In the genomic region with DNA sequence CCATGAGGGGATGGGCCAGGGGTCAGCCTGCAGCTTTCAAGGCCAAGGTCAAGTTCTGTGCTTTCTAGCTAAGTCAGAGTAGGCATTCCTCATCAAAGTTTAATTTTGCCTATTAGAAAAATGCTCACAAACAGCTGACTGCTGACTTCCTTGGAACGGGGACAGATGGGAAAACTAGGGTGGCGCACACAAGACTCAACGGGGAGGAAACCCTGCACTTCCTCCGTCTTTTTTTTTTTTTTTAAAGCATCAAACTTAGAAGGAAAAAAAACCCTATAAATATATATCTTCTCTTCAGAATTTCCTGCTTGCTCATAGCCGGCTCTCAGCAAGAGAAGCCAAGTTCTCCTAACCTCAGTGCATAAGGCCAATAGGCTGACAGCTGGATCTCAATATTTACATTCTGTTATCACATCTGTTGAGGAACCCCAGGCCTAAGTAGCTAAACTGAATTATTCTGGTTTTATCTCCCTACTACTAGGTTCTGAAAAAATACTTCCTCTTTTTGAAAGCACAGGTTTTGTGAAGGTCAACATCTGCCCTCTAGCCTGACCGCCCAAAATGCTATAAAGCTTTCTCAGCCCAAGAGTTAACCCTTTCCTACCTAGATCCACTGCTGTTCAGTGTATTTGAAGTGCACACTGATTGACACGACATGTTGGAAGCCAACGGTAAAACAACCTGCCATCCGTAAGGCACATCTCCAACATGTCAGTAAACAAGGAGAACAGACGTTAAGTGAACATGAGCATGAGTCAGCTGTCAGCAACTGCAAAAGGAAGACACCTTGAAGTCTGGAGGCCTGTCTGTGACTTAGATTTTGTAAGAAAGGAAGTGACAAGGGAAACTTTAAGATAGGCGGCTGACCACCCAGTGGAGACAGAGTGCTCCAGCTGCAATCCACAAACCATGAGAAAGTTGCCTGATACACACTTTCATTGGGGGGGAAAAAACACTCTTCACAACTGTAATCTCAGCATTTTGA, we compare ENCODE assay signal across 9 cellular contexts.
DNase-seq lines count a peak whose midpoint lies in the region; ATAC-seq and TF ChIP-seq lines count a peak whose summit lies in the region.
"Had no signal": no experiment of that assay in that cellular context is flagged by ENCODE, and none has a peak within 500 bp of the region (broad histone marks: within the 10 kb centered on the region; RNA-seq: fewer than 3 reads in every experiment).

No MANE protein-coding gene starts in this region.

- peaks cover 22 to 39% of the 10 kb centered on the region in 2 donors for H3K27me3 Mint-ChIP-seq in CD8-positive, alpha-beta memory T cell
- peaks cover 62% of the 10 kb centered on the region for H3K27me3 Mint-ChIP-seq in central memory CD8-positive, alpha-beta T cell

- POLR2A ChIA-PET in CD8-positive, alpha-beta memory T cell (lab: Charles Lee): no interaction called here

- H3K4me3 Mint-ChIP-seq in CD8-positive, alpha-beta memory T cell: no peak overlapping the region
- no peak overlapping the region for H3K4me3 Mint-ChIP-seq in central memory CD8-positive, alpha-beta T cell

- no peaks in the 10 kb centered on the region for H3K4me1 ChIP-seq in CD8-positive, alpha-beta memory T cell (ENCODE audit: insufficient read depth, low read length)

- no peaks in the 10 kb centered on the region for H3K36me3 ChIP-seq in CD8-positive, alpha-beta memory T cell (ENCODE audit: insufficient read depth, low read length)

- no peak for DNase-seq in CD8-positive, alpha-beta memory T cell
- DNase-seq in HL-60 (ENCODE audit: low read depth in 1 of 2, low spot score in 1 of 2): peak; percentile 53 to 71
- DNase-seq in central memory CD8-positive, alpha-beta T cell (ENCODE audit: low spot score in 2 of 2): no peak
- DNase-seq in GM13976 (ENCODE audit: low spot score): no peak
- DNase-seq in NCI-H774 (lab: John Stamatoyannopoulos, UW): no peak
- DNase-seq: trophoblast cell had no signal

- in situ Hi-C loops in GM13976 (cut with MboI; ENCODE audit: low sequenced_read_pairs, unreplicated experiment): no loop called here

- TF ChIP-seq CTCF in HL-60 (IDR thresholded peaks at IDR 0.05; ENCODE audit: insufficient read depth, low read length): no peak
- TF ChIP-seq CTCF in GM13976 (IDR thresholded peaks at IDR 0.05; ENCODE audit: borderline replicate concordance, control extremely low read depth, extremely low read depth, insufficient read depth, missing control alignments): no peak

- no peaks in the 10 kb centered on the region for H3K36me3 Mint-ChIP-seq in CD8-positive, alpha-beta memory T cell
- H3K36me3 Mint-ChIP-seq in central memory CD8-positive, alpha-beta T cell (ENCODE audit: insufficient read depth): peaks cover 2% of the 10 kb centered on the region

- no peak overlapping the region for H3K4me3 ChIP-seq in CD8-positive, alpha-beta memory T cell (ENCODE audit: low read length)
- no peak overlapping the region for H3K4me3 ChIP-seq in HL-60 (replicated peaks; ENCODE audit: insufficient read depth, low read length)

- H3K9me3 ChIP-seq in CD8-positive, alpha-beta memory T cell (ENCODE audit: low read length): no peaks in the 10 kb centered on the region

- no peaks in the 10 kb centered on the region for H3K27me3 ChIP-seq in CD8-positive, alpha-beta memory T cell (ENCODE audit: insufficient read depth, low read length, poor library complexity, severe bottlenecking)
- H3K27me3 ChIP-seq in HL-60 (ENCODE audit: insufficient read depth, poor library complexity, severe bottlenecking): no peaks in the 10 kb centered on the region

- CTCF ChIA-PET in CD8-positive, alpha-beta memory T cell (lab: Charles Lee): no interaction called here

- peak; percentile 74 for ATAC-seq in GM19438 (IDR thresholded peaks at IDR 0.05; ENCODE audit: low read depth, unreplicated experiment)
- peak; percentile 19 for ATAC-seq in central memory CD8-positive, alpha-beta T cell (replicated peaks; ENCODE audit: extremely low read depth, poor library complexity, severe bottlenecking)
- ATAC-seq in HG03196 (IDR thresholded peaks at IDR 0.05; ENCODE audit: unreplicated experiment): no peak
- ATAC-seq in GM21390 (IDR thresholded peaks at IDR 0.05; ENCODE audit: unreplicated experiment): no peak

- H3K9me3 Mint-ChIP-seq in CD8-positive, alpha-beta memory T cell: peaks cover 0 to 3% (median 0%) of the 10 kb centered on the region in 5 donors
- H3K9me3 Mint-ChIP-seq in central memory CD8-positive, alpha-beta T cell: peaks cover 6% of the 10 kb centered on the region

- peaks cover 3 to 8% (median 6%) of the 10 kb centered on the region in 3 donors for H3K4me1 Mint-ChIP-seq in CD8-positive, alpha-beta memory T cell
- peaks cover 6% of the 10 kb centered on the region for H3K4me1 Mint-ChIP-seq in central memory CD8-positive, alpha-beta T cell

- peak overlapping the region; percentile 29 for H3K27ac ChIP-seq in CD8-positive, alpha-beta memory T cell (ENCODE audit: low read depth, low read length)
- H3K27ac ChIP-seq in HL-60 (replicated peaks): peak overlapping the region; percentile 85

- H3K27ac Mint-ChIP-seq in CD8-positive, alpha-beta memory T cell: no peak overlapping the region
- H3K27ac Mint-ChIP-seq in central memory CD8-positive, alpha-beta T cell (ENCODE audit: low read depth): no peak overlapping the region

Comparison
In these comparisons a context has a peak if more than half of its experiments do, and no peak if none do; other contexts are left out.
1. DNase-seq: peak in HL-60 (2 of 2); none in CD8-positive, alpha-beta memory T cell (0 of 5), central memory CD8-positive, alpha-beta T cell (0 of 2), GM13976 (single experiment) and NCI-H774 (single experiment).
2. ATAC-seq: peak in GM19438 (single experiment) and central memory CD8-positive, alpha-beta T cell (single experiment); none in HG03196 (single experiment) and GM21390 (single experiment).